18 cellular contexts compared by ENCODE assay signal in genomic region chr3:23489338-23490158, GRCh38.
DNase-seq lines count a peak whose midpoint lies in the region; ATAC-seq, FAIRE-seq and TF ChIP-seq lines count a peak whose summit lies in the region.
"Had no signal": no experiment of that assay in that cellular context is flagged by ENCODE, and none has a peak within 500 bp of the region (broad histone marks: within the 10 kb centered on the region; RNA-seq: fewer than 3 reads in every experiment).

No MANE protein-coding gene starts in this region.

- TF ChIP-seq POLR2A in H54 (IDR thresholded peaks at IDR 0.05; ENCODE audit: low read depth, low read length) (no peak), tibial nerve (IDR thresholded peaks at IDR 0.05) (no peak)

- no peaks in the 10 kb centered on the region for H3K9me2 ChIP-seq in PC-9 (ENCODE audit: insufficient read depth)

- H3K36me3 ChIP-seq in PC-9 (ENCODE audit: low read depth) = no peaks in the 10 kb centered on the region
- H3K36me3 ChIP-seq in tibial nerve = peaks cover 0 to 17% (median 0%) of the 10 kb centered on the region in 3 donors
- H3K36me3 ChIP-seq: pancreas had no signal

- ATAC-seq in GM19463 (IDR thresholded peaks at IDR 0.05; ENCODE audit: unreplicated experiment) = no peak
- ATAC-seq: pancreas had no signal

- H3K4me1 ChIP-seq in PC-9 (replicated peaks; ENCODE audit: insufficient read depth) (peaks cover 25% of the 10 kb centered on the region), tibial nerve (peaks cover 0 to 37% (median 4%) of the 10 kb centered on the region in 4 donors)

- H4K20me1 ChIP-seq in PC-9 (ENCODE audit: insufficient read depth) = no peaks in the 10 kb centered on the region

- no peaks in the 10 kb centered on the region; the same call in 1 of the 2 replicates for H3K9me3 ChIP-seq in PC-9 (ENCODE audit: insufficient read depth, low read depth)
- H3K9me3 ChIP-seq in tibial nerve = peaks cover 0 to 6% (median 0%) of the 10 kb centered on the region in 4 donors
- H3K9me3 ChIP-seq: pancreas, testis had no signal

- H3K27ac ChIP-seq in PC-9 (peak overlapping the region; percentile 21; the same call in 1 of the 2 replicates), tibial nerve (no peak overlapping the region)
- H3K27ac ChIP-seq: BLaER1 treated with 17β-estradiol and CSF1 and Interleukin-3, amounts not matched to agents 10 nM and 100 nM; pancreas; testis had no signal

- 90 to 96% methylated on average over 7 of the region's 7 CpGs for WGBS in tibial nerve, 2 donors

- TF ChIP-seq CTCF in PC-9 (conservative IDR thresholded peaks at IDR 0.05) = no peak
- TF ChIP-seq CTCF in foreskin fibroblast (IDR thresholded peaks at IDR 0.05; ENCODE audit: low read depth, low read length) = no peak
- TF ChIP-seq CTCF in tibial nerve (IDR thresholded peaks at IDR 0.05) = no peak

- POLR2A ChIA-PET in PC-9 (lab: Charles Lee; ENCODE audit: unreplicated experiment) = no interaction called here

- CTCF ChIA-PET in PC-9 (lab: Charles Lee) = no interaction called here

- no peak overlapping the region for H2AFZ ChIP-seq in PC-9

- H3K27me3 ChIP-seq in PC-9 (ENCODE audit: insufficient read depth, low read depth) (no peaks in the 10 kb centered on the region), tibial nerve (no peaks in the 10 kb centered on the region)
- H3K27me3 ChIP-seq: BLaER1 treated with 17β-estradiol and CSF1 and Interleukin-3, amounts not matched to agents 10 nM and 100 nM; pancreas; testis had no signal

- no peak overlapping the region for H3K4me3 ChIP-seq in PC-9
- H3K4me3 ChIP-seq in foreskin fibroblast (ENCODE audit: low read depth in 1 of 2, low read length in 2 of 2) = no peak overlapping the region
- no peak overlapping the region for H3K4me3 ChIP-seq in skeletal muscle cell (ENCODE audit: low read depth, low read length)
- no peak overlapping the region for H3K4me3 ChIP-seq in tibial nerve
- H3K4me3 ChIP-seq: BLaER1 treated with 17β-estradiol and CSF1 and Interleukin-3, amounts not matched to agents 10 nM and 100 nM; pancreas; testis had no signal

- no peaks in the 10 kb centered on the region for H3K79me2 ChIP-seq in PC-9 (ENCODE audit: low read depth)

- H3K4me2 ChIP-seq in PC-9 = no peak overlapping the region

- intact Hi-C loops in PC-9 (cut with micrococcal nuclease; ENCODE audit: unreplicated experiment) = no loop called here

- no TSS peak for BruUV-seq in PC-9 (replicated peaks; lab: Mats Ljungman, UMichigan)

- no peaks in the 10 kb centered on the region for H3F3A ChIP-seq in PC-9 (ENCODE audit: insufficient read depth, low read depth)

- FAIRE-seq in H54 (lab: Jason Lieb, UNC) = peak; percentile 84
- no peak for FAIRE-seq in RCC 7860 (lab: Jason Lieb, UNC)
- FAIRE-seq: endometrium, frontal cortex, pancreas had no signal

- TF ChIP-seq EP300 in tibial nerve (IDR thresholded peaks at IDR 0.05) = no peak

- DNase-seq in H54 (ENCODE audit: insufficient read length, low spot score) (no peak), PC-9 (no peak), foreskin fibroblast (peak; percentile 7 to 43), skeletal muscle cell (ENCODE audit: low read depth) (peak; percentile 15), tibial nerve (ENCODE audit: low spot score in 2 of 2) (no peak), RCC 7860 (ENCODE audit: low spot score) (no peak)
- DNase-seq: activated CD4-positive, CD25-positive, alpha-beta regulatory T cell; Karpas-422; NCI-H1436; NCI-H345; pancreas; stimulated activated CD4-positive, alpha-beta T cell treated with anti-CD3 and anti-CD28 coated beads, Interleukin-4, amount 100 ng/mL, for 24 hours; stimulated activated CD8-positive, alpha-beta memory T cell treated with anti-CD3 and anti-CD28 coated beads, Interleukin-4, amount 100 ng/mL, for 48 hours; testis had no signal

Comparison
In these comparisons a context has a peak if more than half of its experiments do, and no peak if none do; other contexts are left out.
1. DNase-seq: peak in foreskin fibroblast (2 of 2) and skeletal muscle cell (single experiment); none in H54 (single experiment), PC-9 (0 of 2), tibial nerve (0 of 2) and RCC 7860 (single experiment).